21 cellular contexts compared by ENCODE assay signal in genomic region chr14:59961518-59962062, GRCh38. TPM values are rescaled to one million over a fixed set of nuclear protein-coding genes. Genes with fewer than 3 reads are reported as not detected.
DNase-seq lines count a peak whose midpoint lies in the region; ATAC-seq and TF ChIP-seq lines count a peak whose summit lies in the region.
"Had no signal": no experiment of that assay in that cellular context is flagged by ENCODE, and none has a peak within 500 bp of the region (broad histone marks: within the 10 kb centered on the region; RNA-seq: fewer than 3 reads in every experiment).

No MANE protein-coding gene starts in this region.

- H3K36me3 Mint-ChIP-seq in osteocyte (ENCODE audit: unreplicated experiment): no peaks in the 10 kb centered on the region

- H3K27ac Mint-ChIP-seq in osteocyte (ENCODE audit: unreplicated experiment): no peak overlapping the region

- peak; percentile 59 for ATAC-seq in GM18502 (IDR thresholded peaks at IDR 0.05; ENCODE audit: poor library complexity, unreplicated experiment)
- peak; percentile 34 for ATAC-seq in GM21367 (IDR thresholded peaks at IDR 0.05; ENCODE audit: unreplicated experiment)
- peak; percentile 39 for ATAC-seq in HG02970 (IDR thresholded peaks at IDR 0.05; ENCODE audit: low FRiP score, unreplicated experiment)
- ATAC-seq in HG03565 (IDR thresholded peaks at IDR 0.05; ENCODE audit: unreplicated experiment): peak; percentile 36
- ATAC-seq: heart right ventricle, PC-3 had no signal

- peaks cover 5% of the 10 kb centered on the region for H3K4me1 Mint-ChIP-seq in osteocyte (ENCODE audit: unreplicated experiment)

- peaks cover 18% of the 10 kb centered on the region for H3K27me3 Mint-ChIP-seq in osteocyte (ENCODE audit: unreplicated experiment)

- TF ChIP-seq CTCF in osteocyte (IDR thresholded peaks at IDR 0.05): no peak

- peaks cover under 1% of the 10 kb centered on the region for H3K9me3 Mint-ChIP-seq in osteocyte (ENCODE audit: unreplicated experiment)

- H3K4me3 Mint-ChIP-seq in osteocyte (ENCODE audit: unreplicated experiment): no peak overlapping the region

- DNase-seq in central memory CD4-positive, alpha-beta T cell: no peak
- DNase-seq in hypothalamus (lab: John Stamatoyannopoulos, UW) (no peak), GF-D8 (lab: John Stamatoyannopoulos, UW) (no peak), osteocyte (ENCODE audit: extremely low spot score, unreplicated experiment) (no peak)
- DNase-seq: activated naive CD4-positive, alpha-beta T cell; Caco-2; dermis blood vessel endothelial cell; heart right ventricle; kidney glomerular epithelial cell; NCI-H187; NCI-H510A; PC-3 had no signal

RNA-seq across cellular contexts. Expression of gene LRRC9, which starts 41.6 kb away (rescaled TPM):
- not detected in 2 replicates for total RNA-seq in osteocyte
- total RNA-seq: activated CD8-positive, alpha-beta memory T cell treated with anti-CD3 and anti-CD28 coated beads for 36 hours; dermis blood vessel endothelial cell; esophagus muscularis mucosa; G401; LHCN-M2; osteoblast; PC-3 had no signal
